In the genomic region with DNA sequence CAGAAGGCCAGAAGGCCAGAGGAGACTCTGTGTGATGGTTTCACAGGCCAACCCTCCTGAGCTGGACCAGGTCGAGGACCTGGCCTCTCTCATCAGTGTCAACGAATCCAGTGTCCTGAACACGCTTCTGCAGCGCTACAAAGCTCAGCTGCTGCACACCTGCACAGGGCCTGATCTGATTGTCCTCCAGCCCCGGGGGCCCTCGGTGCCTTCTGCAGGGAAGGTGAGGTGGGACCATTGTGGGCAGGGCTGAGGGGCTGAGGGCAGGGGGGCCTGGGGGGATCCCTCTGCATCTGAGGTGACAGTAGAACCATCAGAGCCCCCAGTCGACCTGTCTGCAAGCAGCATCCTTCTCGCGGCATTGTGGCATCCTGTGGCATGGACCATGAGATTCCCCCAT, we compare ENCODE assay signal across 19 cellular contexts. TPM values are rescaled to one million over a fixed set of nuclear protein-coding genes. Genes with fewer than 3 reads are reported as not detected.
DNase-seq lines count a peak whose midpoint lies in the region; ATAC-seq and TF ChIP-seq lines count a peak whose summit lies in the region.
"Had no signal": no experiment of that assay in that cellular context is flagged by ENCODE, and none has a peak within 500 bp of the region (broad histone marks: within the 10 kb centered on the region; RNA-seq: fewer than 3 reads in every experiment).

No MANE protein-coding gene starts in this region.

- peaks cover 37% of the 10 kb centered on the region for H3K36me3 Mint-ChIP-seq in T-helper 2 cell treated with Interferon-gamma antibody and Interleukin-4, amounts not matched to agents 5 μg/mL and 100 μg/mL, for 36 hours (ENCODE audit: low read depth)
- H3K36me3 Mint-ChIP-seq in activated naive CD8-positive, alpha-beta T cell treated with anti-CD3 and anti-CD28 coated beads, Interleukin-2, amount 10 ng/mL, durations not matched to agents 7 days and 5 days = peaks cover 17% of the 10 kb centered on the region
- no peaks in the 10 kb centered on the region for H3K36me3 Mint-ChIP-seq in activated naive CD8-positive, alpha-beta T cell treated with anti-CD3 and anti-CD28 coated beads, Interleukin-2, amount 50 U/mL, for 24 hours (ENCODE audit: low read depth)
- peaks cover 34% of the 10 kb centered on the region for H3K36me3 Mint-ChIP-seq in activated CD8-positive, alpha-beta T cell treated with anti-CD3 and anti-CD28 coated beads, Interleukin-2, amount 10 ng/mL, durations not matched to agents 7 days and 5 days (ENCODE audit: low read depth)
- H3K36me3 Mint-ChIP-seq: CD4-positive, alpha-beta memory T cell had no signal

- no peak overlapping the region for H3K9ac ChIP-seq in Karpas-422 (ENCODE audit: low read length)

- H3K27ac Mint-ChIP-seq in T-helper 2 cell treated with Interferon-gamma antibody and Interleukin-4, amounts not matched to agents 5 μg/mL and 100 μg/mL, for 36 hours = peak overlapping the region; percentile 88
- peak overlapping the region; percentile 87 for H3K27ac Mint-ChIP-seq in activated naive CD8-positive, alpha-beta T cell treated with anti-CD3 and anti-CD28 coated beads, Interleukin-2, amount 10 ng/mL, durations not matched to agents 7 days and 5 days
- H3K27ac Mint-ChIP-seq in activated naive CD8-positive, alpha-beta T cell treated with anti-CD3 and anti-CD28 coated beads, Interleukin-2, amount 50 U/mL, for 24 hours = no peak overlapping the region
- H3K27ac Mint-ChIP-seq in activated CD8-positive, alpha-beta T cell treated with anti-CD3 and anti-CD28 coated beads, Interleukin-2, amount 10 ng/mL, durations not matched to agents 7 days and 5 days = peak overlapping the region; percentile 87
- H3K27ac Mint-ChIP-seq: GM23338, HFFc6 had no signal

- H3K27me3 Mint-ChIP-seq in T-helper 2 cell treated with Interferon-gamma antibody and Interleukin-4, amounts not matched to agents 5 μg/mL and 100 μg/mL, for 36 hours (ENCODE audit: low read depth) = no peaks in the 10 kb centered on the region
- no peaks in the 10 kb centered on the region for H3K27me3 Mint-ChIP-seq in activated naive CD8-positive, alpha-beta T cell treated with anti-CD3 and anti-CD28 coated beads, Interleukin-2, amount 10 ng/mL, durations not matched to agents 7 days and 5 days
- peaks cover 7% of the 10 kb centered on the region for H3K27me3 Mint-ChIP-seq in activated naive CD8-positive, alpha-beta T cell treated with anti-CD3 and anti-CD28 coated beads, Interleukin-2, amount 50 U/mL, for 24 hours
- peaks cover 6% of the 10 kb centered on the region for H3K27me3 Mint-ChIP-seq in activated CD8-positive, alpha-beta T cell treated with anti-CD3 and anti-CD28 coated beads, Interleukin-2, amount 10 ng/mL, durations not matched to agents 7 days and 5 days (ENCODE audit: low read depth)

- H3K4me2 ChIP-seq in Karpas-422 (ENCODE audit: low read depth, low read length, poor library complexity, severe bottlenecking) = no peak overlapping the region
- no peak overlapping the region for H3K4me2 ChIP-seq in hepatocyte
- H3K4me2 ChIP-seq: GM23338 had no signal

- no peaks in the 10 kb centered on the region for H4K20me1 ChIP-seq in Karpas-422 (ENCODE audit: insufficient read depth, low read depth, low read length)
- no peaks in the 10 kb centered on the region for H4K20me1 ChIP-seq in hepatocyte (ENCODE audit: insufficient read depth, poor library complexity, severe bottlenecking)

- peak overlapping the region; percentile 46 for H3K4me3 Mint-ChIP-seq in T-helper 2 cell treated with Interferon-gamma antibody and Interleukin-4, amounts not matched to agents 5 μg/mL and 100 μg/mL, for 36 hours
- H3K4me3 Mint-ChIP-seq in activated naive CD8-positive, alpha-beta T cell treated with anti-CD3 and anti-CD28 coated beads, Interleukin-2, amount 10 ng/mL, durations not matched to agents 7 days and 5 days = no peak overlapping the region
- H3K4me3 Mint-ChIP-seq in activated naive CD8-positive, alpha-beta T cell treated with anti-CD3 and anti-CD28 coated beads, Interleukin-2, amount 50 U/mL, for 24 hours = no peak overlapping the region
- H3K4me3 Mint-ChIP-seq in activated CD8-positive, alpha-beta T cell treated with anti-CD3 and anti-CD28 coated beads, Interleukin-2, amount 10 ng/mL, durations not matched to agents 7 days and 5 days = no peak overlapping the region
- H3K4me3 Mint-ChIP-seq: CD4-positive, alpha-beta memory T cell; GM23338; HFFc6 had no signal

- peaks cover 23% of the 10 kb centered on the region for H3K27me3 ChIP-seq in gastroesophageal sphincter
- H3K27me3 ChIP-seq in Karpas-422 (ENCODE audit: low read length) = no peaks in the 10 kb centered on the region
- no peaks in the 10 kb centered on the region for H3K27me3 ChIP-seq in hepatocyte
- H3K27me3 ChIP-seq: MG63 had no signal

- H3K4me1 Mint-ChIP-seq in T-helper 2 cell treated with Interferon-gamma antibody and Interleukin-4, amounts not matched to agents 5 μg/mL and 100 μg/mL, for 36 hours (ENCODE audit: low read depth) = peaks cover 36% of the 10 kb centered on the region
- peaks cover 24% of the 10 kb centered on the region for H3K4me1 Mint-ChIP-seq in activated naive CD8-positive, alpha-beta T cell treated with anti-CD3 and anti-CD28 coated beads, Interleukin-2, amount 10 ng/mL, durations not matched to agents 7 days and 5 days
- H3K4me1 Mint-ChIP-seq in activated naive CD8-positive, alpha-beta T cell treated with anti-CD3 and anti-CD28 coated beads, Interleukin-2, amount 50 U/mL, for 24 hours = peaks cover 23% of the 10 kb centered on the region
- peaks cover 36% of the 10 kb centered on the region for H3K4me1 Mint-ChIP-seq in activated CD8-positive, alpha-beta T cell treated with anti-CD3 and anti-CD28 coated beads, Interleukin-2, amount 10 ng/mL, durations not matched to agents 7 days and 5 days (ENCODE audit: low read depth)

- no peaks in the 10 kb centered on the region for H3K79me2 ChIP-seq in Karpas-422 (ENCODE audit: low read length)
- no peaks in the 10 kb centered on the region for H3K79me2 ChIP-seq in hepatocyte

- POLR2A ChIA-PET in activated naive CD8-positive, alpha-beta T cell treated with anti-CD3 and anti-CD28 coated beads, Interleukin-2, amount 10 ng/mL, durations not matched to agents 7 days and 5 days (lab: Charles Lee) = interaction anchor here (0.5 to 2.1 kb wide), 9 partner anchors 9 to 325 kb away, joined by 3 to 10 read pairs (median 3); no protein-coding TSS in a partner anchor
- POLR2A ChIA-PET in activated CD8-positive, alpha-beta T cell treated with anti-CD3 and anti-CD28 coated beads, Interleukin-2, amount 10 ng/mL, durations not matched to agents 7 days and 5 days (lab: Charles Lee) = no interaction called here

- H3K36me3 ChIP-seq in gastroesophageal sphincter = no peaks in the 10 kb centered on the region
- no peaks in the 10 kb centered on the region for H3K36me3 ChIP-seq in Karpas-422 (ENCODE audit: insufficient read depth, low read length)
- no peaks in the 10 kb centered on the region for H3K36me3 ChIP-seq in hepatocyte (replicated peaks; ENCODE audit: insufficient read depth, low read depth)
- H3K36me3 ChIP-seq: HAP-1, MG63 had no signal

- TF ChIP-seq CTCF in gastroesophageal sphincter (IDR thresholded peaks at IDR 0.05) (no peak), hepatocyte (IDR thresholded peaks at IDR 0.05; ENCODE audit: poor library complexity) (no peak)

- H3K4me3 ChIP-seq in gastroesophageal sphincter = no peak overlapping the region
- no peak overlapping the region for H3K4me3 ChIP-seq in Karpas-422 (ENCODE audit: low read length)
- no peak overlapping the region for H3K4me3 ChIP-seq in hepatocyte
- H3K4me3 ChIP-seq: GM12878, GM23338, HAP-1, MG63, SK-N-MC had no signal

- H3K27ac ChIP-seq in gastroesophageal sphincter (no peak overlapping the region), Karpas-422 (ENCODE audit: low read length) (no peak overlapping the region), hepatocyte (no peak overlapping the region)
- H3K27ac ChIP-seq: SK-N-MC had no signal

- H3K9me2 ChIP-seq in Karpas-422 (replicated peaks; ENCODE audit: insufficient read depth, low read length) (no peaks in the 10 kb centered on the region), hepatocyte (replicated peaks; ENCODE audit: insufficient read depth) (no peaks in the 10 kb centered on the region)

- WGBS in gastroesophageal sphincter (ENCODE audit: low coverage in 1 of 2), 2 donors = 73% methylated on average over 3 of the region's 9 CpGs; no CpG with 5 or more reads in 1 of the 2 donors
- WGBS in hepatocyte (ENCODE audit: low lambda C conversion rate, missing lambda C conversion rate) = 76% methylated on average over 9 of the region's 9 CpGs

- no peak for ATAC-seq in activated naive CD8-positive, alpha-beta T cell treated with anti-CD3 and anti-CD28 coated beads, Interleukin-2, amount 10 ng/mL, durations not matched to agents 7 days and 5 days (ENCODE audit: low read depth)
- ATAC-seq in activated naive CD8-positive, alpha-beta T cell treated with anti-CD3 and anti-CD28 coated beads, Interleukin-2, amount 50 U/mL, for 24 hours = no peak
- ATAC-seq in activated CD8-positive, alpha-beta T cell treated with anti-CD3 and anti-CD28 coated beads, Interleukin-2, amount 10 ng/mL, durations not matched to agents 7 days and 5 days = peak; percentile 21
- no peak for ATAC-seq in gastroesophageal sphincter

- peaks cover 0 to 5% (median 0%) of the 10 kb centered on the region in 3 donors for H3K9me3 ChIP-seq in gastroesophageal sphincter
- no peaks in the 10 kb centered on the region for H3K9me3 ChIP-seq in Karpas-422 (ENCODE audit: low read length)
- H3K9me3 ChIP-seq in hepatocyte (ENCODE audit: low read depth) = no peaks in the 10 kb centered on the region
- H3K9me3 ChIP-seq: Caco-2, HAP-1, MG63 had no signal

- no peaks in the 10 kb centered on the region for H3K4me1 ChIP-seq in gastroesophageal sphincter
- no peaks in the 10 kb centered on the region for H3K4me1 ChIP-seq in Karpas-422 (ENCODE audit: low read length)
- H3K4me1 ChIP-seq in hepatocyte (ENCODE audit: insufficient read depth) = no peaks in the 10 kb centered on the region
- H3K4me1 ChIP-seq: Caco-2, HAP-1 had no signal

- CTCF ChIA-PET in activated CD8-positive, alpha-beta T cell treated with anti-CD3 and anti-CD28 coated beads, Interleukin-2, amount 10 ng/mL, durations not matched to agents 7 days and 5 days (lab: Charles Lee) = interaction anchor here (0.6 to 4.8 kb wide), 53 partner anchors 9 to 574 kb away, joined by 3 to 71 read pairs (median 5); partner anchors contain the start of genes GRK3 and MYO18B

- H2AFZ ChIP-seq in Karpas-422 (ENCODE audit: low read length) (no peak overlapping the region), hepatocyte (no peak overlapping the region)

- no peak for DNase-seq in T-helper 2 cell treated with Interferon-gamma antibody and Interleukin-4, amounts not matched to agents 5 μg/mL and 100 μg/mL, for 36 hours (ENCODE audit: low spot score)
- no peak for DNase-seq in T-helper 2 cell
- no peak for DNase-seq in activated naive CD8-positive, alpha-beta T cell treated with anti-CD3 and anti-CD28 coated beads, Interleukin-2, amount 10 ng/mL, durations not matched to agents 7 days and 5 days
- no peak for DNase-seq in activated naive CD8-positive, alpha-beta T cell treated with anti-CD3 and anti-CD28 coated beads, Interleukin-2, amount 50 U/mL, for 24 hours
- DNase-seq in activated CD8-positive, alpha-beta T cell treated with anti-CD3 and anti-CD28 coated beads, Interleukin-2, amount 10 ng/mL, durations not matched to agents 7 days and 5 days = no peak
- DNase-seq in Karpas-422 = no peak
- DNase-seq in hepatocyte (ENCODE audit: low spot score) = no peak
- DNase-seq: 8988T, SIG-M5 had no signal

- TF ChIP-seq POLR2A in gastroesophageal sphincter (IDR thresholded peaks at IDR 0.05) = no peak

- peaks cover 13% of the 10 kb centered on the region for H3K9me3 Mint-ChIP-seq in T-helper 2 cell treated with Interferon-gamma antibody and Interleukin-4, amounts not matched to agents 5 μg/mL and 100 μg/mL, for 36 hours
- H3K9me3 Mint-ChIP-seq in activated naive CD8-positive, alpha-beta T cell treated with anti-CD3 and anti-CD28 coated beads, Interleukin-2, amount 10 ng/mL, durations not matched to agents 7 days and 5 days = peaks cover 2% of the 10 kb centered on the region
- H3K9me3 Mint-ChIP-seq in activated naive CD8-positive, alpha-beta T cell treated with anti-CD3 and anti-CD28 coated beads, Interleukin-2, amount 50 U/mL, for 24 hours = peaks cover 5% of the 10 kb centered on the region
- peaks cover 10% of the 10 kb centered on the region for H3K9me3 Mint-ChIP-seq in activated CD8-positive, alpha-beta T cell treated with anti-CD3 and anti-CD28 coated beads, Interleukin-2, amount 10 ng/mL, durations not matched to agents 7 days and 5 days (ENCODE audit: insufficient read depth)
- H3K9me3 Mint-ChIP-seq: GM23338 had no signal

- TF ChIP-seq EP300 in gastroesophageal sphincter (IDR thresholded peaks at IDR 0.05) = no peak

RNA-seq across cellular contexts. Expression of gene MYO18B, which starts 30.3 kb away (rescaled TPM):
- total RNA-seq in activated naive CD8-positive, alpha-beta T cell treated with anti-CD3 and anti-CD28 coated beads, Interleukin-2, amount 10 ng/mL, durations not matched to agents 7 days and 5 days = 1 to 10 TPM; 3.4 to 3.7 TPM
- 1 to 10 TPM; 1.2 TPM for total RNA-seq in activated CD8-positive, alpha-beta T cell treated with anti-CD3 and anti-CD28 coated beads, Interleukin-2, amount 10 ng/mL, durations not matched to agents 7 days and 5 days
- total RNA-seq in gastroesophageal sphincter = 1 to 10 TPM in 2 of 4 donors, under 1 TPM in 1, not detected in 1; 0.19 to 6.9 (median 1.4) TPM
- not detected in 2 replicates for total RNA-seq in Karpas-422 (2014; rRNA removed; shearing (Covaris generic); ENCODE audit: low replicate concordance)
- total RNA-seq in hepatocyte = 0.04 and 0.23 TPM in 2 replicates
- not detected in 2 replicates for polyA plus RNA-seq in hepatocyte
- total RNA-seq: HepG2 had no signal
